In genomic region chr20:35232575-35232974, GRCh38 we compare ENCODE assay signal across 15 cellular contexts. TPM values are rescaled to one million over a fixed set of nuclear protein-coding genes. Genes with fewer than 3 reads are reported as not detected.
A peak's percentile ranks its signal among the peaks of the same experiment; 100 is the strongest.
DNase-seq lines count a peak whose midpoint lies in the region.
"Had no signal": no experiment of that assay in that cellular context is flagged by ENCODE, and none has a peak within 500 bp of the region (broad histone marks: within the 10 kb centered on the region; RNA-seq: fewer than 3 reads in every experiment).

No MANE protein-coding gene starts in this region.

- DNase-seq in DMS79 (lab: John Stamatoyannopoulos, UW) (peak; percentile 65), NCI-H1092 treated with DMSO at 0.1 percent for 48 hours (lab: John Stamatoyannopoulos, UW) (peak; percentile 13), amniotic stem cell (lab: John Stamatoyannopoulos, UW) (peak; percentile 45), kidney glomerular epithelial cell (lab: John Stamatoyannopoulos, UW) (peak; percentile 23), 8988T (no peak), HT-29 (ENCODE audit: low spot score) (no peak), DMS53 (lab: John Stamatoyannopoulos, UW) (no peak), CD1c-positive myeloid dendritic cell (ENCODE audit: extremely low spot score) (no peak)
- DNase-seq: activated CD4-positive, alpha-beta memory T cell treated with anti-CD3 and anti-CD28 coated beads for 36 hours; activated naive CD4-positive, alpha-beta T cell treated with anti-CD3 and anti-CD28 coated beads for 36 hours; Caco-2; OCI-M1; pancreas; stimulated activated CD4-positive, alpha-beta T cell treated with anti-CD3 and anti-CD28 coated beads, Interleukin-2, amount 100 ng/mL, for 48 hours; stimulated activated naive CD8-positive, alpha-beta T cell treated with anti-CD3 and anti-CD28 coated beads, Interleukin-15, Interleukin-2, amounts not matched to agents 100 U/mL and 50 U/mL, for 24 hours had no signal

RNA-seq across cellular contexts. Expression of gene MMP24, which starts 6.1 kb away (rescaled TPM):
- total RNA-seq in HT-29 (2014; rRNA removed; shearing (Covaris generic)): 5.7 and 6.3 TPM in 2 replicates
- total RNA-seq: activated CD4-positive, alpha-beta memory T cell treated with anti-CD3 and anti-CD28 coated beads for 36 hours; activated naive CD4-positive, alpha-beta T cell treated with anti-CD3 and anti-CD28 coated beads for 36 hours had no signal

RNA-seq across cellular contexts. Expression of gene MMP24OS, which starts 45.3 kb away (rescaled TPM):
- total RNA-seq in HT-29 (2014; rRNA removed; shearing (Covaris generic)): 31.6 and 40.1 TPM in 2 replicates

RNA-seq across cellular contexts. Expression of gene EIF6, which starts 52.0 kb away (rescaled TPM):
- 508 and 511 TPM in 2 replicates for total RNA-seq in HT-29 (2014; rRNA removed; shearing (Covaris generic))

RNA-seq across cellular contexts. Expression of gene FAM83C, which starts 59.6 kb away (rescaled TPM):
- 0.37 and 0.81 TPM in 2 replicates for total RNA-seq in HT-29 (2014; rRNA removed; shearing (Covaris generic))
- total RNA-seq: activated CD4-positive, alpha-beta memory T cell treated with anti-CD3 and anti-CD28 coated beads for 36 hours; activated naive CD4-positive, alpha-beta T cell treated with anti-CD3 and anti-CD28 coated beads for 36 hours; Caco-2; pancreas had no signal

Comparison
In these comparisons a context has a peak if more than half of its experiments do, and no peak if none do; other contexts are left out.
1. DNase-seq: peak in DMS79 (single experiment), NCI-H1092 treated with DMSO at 0.1 percent for 48 hours (single experiment), amniotic stem cell (single experiment) and kidney glomerular epithelial cell (single experiment); none in 8988T (single experiment), HT-29 (single experiment), DMS53 (single experiment) and CD1c-positive myeloid dendritic cell (single experiment).